10 cellular contexts compared by ENCODE assay signal in the genomic region with DNA sequence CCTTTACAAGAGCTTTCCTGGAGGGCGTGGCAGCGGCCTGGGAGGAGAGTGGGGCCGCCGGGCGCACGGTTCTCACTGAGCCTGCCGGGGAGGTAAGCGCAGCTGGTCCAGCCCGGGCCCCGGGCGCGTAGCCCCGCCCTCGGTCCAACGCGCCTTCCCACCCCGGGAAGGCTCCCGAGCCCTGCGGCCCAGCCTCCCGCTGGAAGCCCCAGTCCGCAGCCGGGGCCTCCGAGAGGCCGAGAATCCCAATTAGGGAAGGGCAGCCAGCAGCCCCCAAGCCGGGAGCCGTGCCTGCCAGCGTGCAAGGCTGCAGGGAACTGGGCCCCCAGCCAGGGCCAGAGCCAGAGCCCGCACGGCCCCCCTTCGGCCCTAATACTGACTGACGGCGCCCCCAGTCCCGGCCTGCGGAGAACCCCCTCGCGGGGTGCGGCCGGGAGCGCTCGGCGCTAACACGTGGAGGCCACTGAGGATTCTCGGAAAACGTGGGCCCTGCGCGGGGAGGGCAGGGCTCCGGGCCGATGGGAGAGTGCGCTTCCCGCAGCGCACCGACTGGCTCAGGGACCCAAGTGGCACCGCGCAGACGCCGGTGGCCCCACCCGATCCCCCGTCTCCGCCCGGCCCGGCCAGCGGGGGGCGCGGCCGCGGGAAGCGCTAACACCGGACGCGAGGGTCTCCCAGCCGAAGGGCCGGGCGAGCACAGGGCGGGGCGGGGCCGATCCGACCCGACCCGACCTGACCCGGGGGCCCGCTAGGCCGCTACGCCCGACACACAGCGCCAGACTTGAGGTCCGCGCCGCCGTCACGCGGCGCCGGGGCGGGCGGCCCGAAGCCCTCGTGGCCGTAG. TPM values are rescaled to one million over a fixed set of nuclear protein-coding genes. Genes with fewer than 3 reads are reported as not detected.
A peak's percentile ranks its signal among the peaks of the same experiment; 100 is the strongest.
DNase-seq lines count a peak whose midpoint lies in the region; ATAC-seq and TF ChIP-seq lines count a peak whose summit lies in the region.
"Had no signal": no experiment of that assay in that cellular context is flagged by ENCODE, and none has a peak within 500 bp of the region (broad histone marks: within the 10 kb centered on the region; RNA-seq: fewer than 3 reads in every experiment).

No MANE protein-coding gene starts in this region.

- TF ChIP-seq CTCF in hepatocyte (IDR thresholded peaks at IDR 0.05; ENCODE audit: poor library complexity) (no peak), prostate gland (IDR thresholded peaks at IDR 0.05) (no peak)

- H3K4me2 ChIP-seq in hepatocyte = peak overlapping the region; percentile 58

- H3K27me3 ChIP-seq in hepatocyte (no peaks in the 10 kb centered on the region), prostate gland (replicated peaks; ENCODE audit: insufficient read depth) (no peaks in the 10 kb centered on the region)

- no peak overlapping the region for H3K4me3 Mint-ChIP-seq in activated CD8-positive, alpha-beta memory T cell treated with anti-CD3 and anti-CD28 coated beads, Interleukin-2, amount 10 ng/mL, durations not matched to agents 7 days and 5 days
- H3K4me3 Mint-ChIP-seq: naive B cell had no signal

- ATAC-seq in GM19463 (IDR thresholded peaks at IDR 0.05; ENCODE audit: unreplicated experiment) = no peak
- no peak for ATAC-seq in activated CD8-positive, alpha-beta memory T cell treated with anti-CD3 and anti-CD28 coated beads, Interleukin-2, amount 10 ng/mL, durations not matched to agents 7 days and 5 days

- H3K4me1 Mint-ChIP-seq in activated CD8-positive, alpha-beta memory T cell treated with anti-CD3 and anti-CD28 coated beads, Interleukin-2, amount 10 ng/mL, durations not matched to agents 7 days and 5 days = peaks cover 8% of the 10 kb centered on the region

- H3K9ac ChIP-seq in ES-I3 (ENCODE audit: low read depth, low read length) = peak overlapping the region; percentile 91

- no peaks in the 10 kb centered on the region for H3K27me3 Mint-ChIP-seq in activated CD8-positive, alpha-beta memory T cell treated with anti-CD3 and anti-CD28 coated beads, Interleukin-2, amount 10 ng/mL, durations not matched to agents 7 days and 5 days
- H3K27me3 Mint-ChIP-seq: naive B cell had no signal

- no peaks in the 10 kb centered on the region for H3K9me2 ChIP-seq in hepatocyte (replicated peaks; ENCODE audit: insufficient read depth)

- intact Hi-C loops in prostate gland (cut with DNase I) = no loop called here

- H3K36me3 ChIP-seq in ES-I3 (ENCODE audit: insufficient read depth, low read length) (0 out of 2 replicates have a peak, but pooled peaks cover 3% of the 10 kb centered on the region), hepatocyte (replicated peaks; ENCODE audit: insufficient read depth, low read depth) (no peaks in the 10 kb centered on the region), prostate gland (no peaks in the 10 kb centered on the region)

- no peak overlapping the region for H3K27ac Mint-ChIP-seq in activated CD8-positive, alpha-beta memory T cell treated with anti-CD3 and anti-CD28 coated beads, Interleukin-2, amount 10 ng/mL, durations not matched to agents 7 days and 5 days
- H3K27ac Mint-ChIP-seq: naive B cell had no signal

- H3K9me3 ChIP-seq in ES-I3 (ENCODE audit: control insufficient read depth, insufficient read depth, low read length) = no peaks in the 10 kb centered on the region
- H3K9me3 ChIP-seq in hepatocyte (ENCODE audit: low read depth) = no peaks in the 10 kb centered on the region
- no peaks in the 10 kb centered on the region for H3K9me3 ChIP-seq in prostate gland

- peaks cover 64% of the 10 kb centered on the region for H4K20me1 ChIP-seq in hepatocyte (ENCODE audit: insufficient read depth, poor library complexity, severe bottlenecking)

- DNase-seq in anterior cingulate cortex (lab: John Stamatoyannopoulos, UW) (peak in 49 of 58 donors; percentile 30 to 82 (median 60)), hepatocyte (ENCODE audit: low spot score) (peak; percentile 58), prostate gland (ENCODE audit: low spot score) (no peak), cortex of kidney (lab: John Stamatoyannopoulos, UW) (no peak), T-helper 2 cell (no peak)
- no peak for DNase-seq in activated CD8-positive, alpha-beta memory T cell treated with anti-CD3 and anti-CD28 coated beads, Interleukin-2, amount 10 ng/mL, durations not matched to agents 7 days and 5 days
- DNase-seq: activated T-cell treated with anti-CD3 and anti-CD28 coated beads, Interleukin-2, amount 50 U/mL, for 1 hour; naive B cell had no signal

- H3K4me1 ChIP-seq in ES-I3 (ENCODE audit: insufficient read depth, low read length) (peaks cover 30% of the 10 kb centered on the region), hepatocyte (ENCODE audit: insufficient read depth) (peaks cover 51% of the 10 kb centered on the region), prostate gland (replicated peaks) (peaks cover 7% of the 10 kb centered on the region)

- CTCF ChIA-PET in activated CD8-positive, alpha-beta memory T cell treated with anti-CD3 and anti-CD28 coated beads, Interleukin-2, amount 10 ng/mL, durations not matched to agents 7 days and 5 days (lab: Charles Lee) = no interaction called here

- H3K9me3 Mint-ChIP-seq in activated CD8-positive, alpha-beta memory T cell treated with anti-CD3 and anti-CD28 coated beads, Interleukin-2, amount 10 ng/mL, durations not matched to agents 7 days and 5 days (ENCODE audit: low read depth) = no peaks in the 10 kb centered on the region
- H3K9me3 Mint-ChIP-seq: naive B cell had no signal

- H2AFZ ChIP-seq in hepatocyte = no peak overlapping the region

- peaks cover 52% of the 10 kb centered on the region for H3K79me2 ChIP-seq in hepatocyte

- H3K4me3 ChIP-seq in hepatocyte (no peak overlapping the region), prostate gland (peak overlapping the region; percentile 27 to 35)

- H3K27ac ChIP-seq in hepatocyte (peak overlapping the region; percentile 51), prostate gland (peak overlapping the region; percentile 42 to 48)

- WGBS in hepatocyte (ENCODE audit: low lambda C conversion rate, missing lambda C conversion rate) = 27% methylated on average over 50 of the region's 98 CpGs
- WGBS in prostate gland = 32% methylated on average over 60 of the region's 98 CpGs

- H3K36me3 Mint-ChIP-seq in activated CD8-positive, alpha-beta memory T cell treated with anti-CD3 and anti-CD28 coated beads, Interleukin-2, amount 10 ng/mL, durations not matched to agents 7 days and 5 days = peaks cover 1% of the 10 kb centered on the region
- H3K36me3 Mint-ChIP-seq: naive B cell had no signal

- no peak for TF ChIP-seq POLR2A in prostate gland (IDR thresholded peaks at IDR 0.05)

RNA-seq across cellular contexts. Expression of gene ZFTA, which starts 5.7 kb away (rescaled TPM):
- total RNA-seq in hepatocyte (41.8 and 44.1 TPM in 2 replicates), prostate gland (10 to 100 TPM; 13.9 to 32.7 TPM)
- polyA plus RNA-seq in hepatocyte = 12.3 and 14.7 TPM in 2 replicates
- total RNA-seq in activated CD8-positive, alpha-beta memory T cell treated with anti-CD3 and anti-CD28 coated beads, Interleukin-2, amount 10 ng/mL, durations not matched to agents 7 days and 5 days = 1 to 10 TPM; 2.6 to 4.2 TPM

RNA-seq across cellular contexts. Expression of gene SPINDOC, which starts 50.4 kb away (rescaled TPM):
- total RNA-seq in hepatocyte = 24.0 and 25.2 TPM in 2 replicates
- polyA plus RNA-seq in hepatocyte = 5.4 and 9.9 TPM in 2 replicates
- 10 to 100 TPM; 17.8 to 36.2 TPM for total RNA-seq in prostate gland
- total RNA-seq in activated CD8-positive, alpha-beta memory T cell treated with anti-CD3 and anti-CD28 coated beads, Interleukin-2, amount 10 ng/mL, durations not matched to agents 7 days and 5 days = 10 to 100 TPM; 53.4 to 55.8 TPM

Comparison
In these comparisons a context has a peak if more than half of its experiments do, and no peak if none do; other contexts are left out.
1. DNase-seq: peak in anterior cingulate cortex (49 of 58) and hepatocyte (single experiment); none in prostate gland (single experiment), activated CD8-positive, alpha-beta memory T cell treated with anti-CD3 and anti-CD28 coated beads, Interleukin-2, amount 10 ng/mL, durations not matched to agents 7 days and 5 days (single experiment), cortex of kidney (single experiment) and T-helper 2 cell (0 of 5).